ENCODE assay signal across 11 cellular contexts in the genomic region with DNA sequence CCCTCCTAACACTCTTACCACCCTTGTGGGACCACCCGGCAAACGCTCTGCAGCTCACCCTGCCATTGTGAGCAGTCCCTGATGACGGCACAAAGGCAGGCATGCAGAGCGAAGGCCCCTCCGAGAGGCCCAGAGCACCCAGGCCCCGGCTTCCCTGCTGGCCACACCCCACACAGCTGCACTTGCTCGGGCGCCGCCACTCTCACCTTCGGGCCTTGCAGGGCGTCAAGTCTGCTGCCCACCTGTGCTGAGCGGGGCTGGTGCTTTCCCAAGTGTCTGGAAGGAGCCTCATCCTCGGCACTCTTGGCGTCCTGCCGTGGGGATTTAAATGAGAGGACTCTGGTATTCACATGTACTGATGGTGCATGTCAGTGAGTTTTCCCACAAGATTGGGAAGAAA.
"Had no signal": no experiment of that assay in that cellular context is flagged by ENCODE, and none has a peak within 500 bp of the region (broad histone marks: within the 10 kb centered on the region; RNA-seq: fewer than 3 reads in every experiment).

No MANE protein-coding gene starts in this region.

- DNase-seq: head of caudate nucleus; kidney; midbrain; retina; stimulated activated CD4-positive, alpha-beta T cell treated with anti-CD3 and anti-CD28 coated beads, Interleukin-12 subunit alpha, Interleukin-12 subunit beta, amount 100 ng/mL, for 4 hours; stimulated activated CD4-positive, alpha-beta T cell treated with anti-CD3 and anti-CD28 coated beads, Interleukin-1b, Interleukin-23, amount 100 ng/mL, for 48 hours; stimulated activated CD8-positive, alpha-beta memory T cell treated with anti-CD3 and anti-CD28 coated beads, Interleukin-4, amount 100 ng/mL, for 48 hours; thyroid gland had no signal

- H3K27ac ChIP-seq: ascending aorta, coronary artery, thyroid gland had no signal

- H3K27me3 ChIP-seq: ascending aorta, thyroid gland had no signal

- H3K36me3 ChIP-seq: thyroid gland had no signal

- H3K4me3 ChIP-seq: ascending aorta, coronary artery, thyroid gland had no signal

- H3K9me3 ChIP-seq: ascending aorta, thyroid gland had no signal

- ATAC-seq: left lobe of liver had no signal

- H3K4me1 ChIP-seq: ascending aorta had no signal
